Comparison of ENCODE assay signal across 10 cellular contexts in genomic region chr2:241774419-241775222, GRCh38. TPM values are rescaled to one million over a fixed set of nuclear protein-coding genes. Genes with fewer than 3 reads are reported as not detected.
DNase-seq lines count a peak whose midpoint lies in the region; ATAC-seq and TF ChIP-seq lines count a peak whose summit lies in the region.
"Had no signal": no experiment of that assay in that cellular context is flagged by ENCODE, and none has a peak within 500 bp of the region (broad histone marks: within the 10 kb centered on the region; RNA-seq: fewer than 3 reads in every experiment).

No MANE protein-coding gene starts in this region.

- peak overlapping the region; percentile 60 to 75 for H3K9ac ChIP-seq in colonic mucosa (ENCODE audit: low read depth in 2 of 2, low read length in 2 of 2)

- H3K4me1 ChIP-seq in colonic mucosa, result no peaks in the 10 kb centered on the region

- ATAC-seq in HG03521 (IDR thresholded peaks at IDR 0.05; ENCODE audit: unreplicated experiment) (no peak), GM18867 (IDR thresholded peaks at IDR 0.05; ENCODE audit: unreplicated experiment) (no peak)
- ATAC-seq: natural killer cell had no signal

- peak overlapping the region; percentile 82 for H3K27ac ChIP-seq in colonic mucosa

- H3K27me3 ChIP-seq in colonic mucosa, result no peaks in the 10 kb centered on the region

- H3K9me3 ChIP-seq in colonic mucosa, result no peaks in the 10 kb centered on the region

- H3K4me3 ChIP-seq in colonic mucosa, result peak overlapping the region; percentile 41

- DNase-seq in EL, result peak; percentile 80
- DNase-seq in NCI-H146 treated with DMSO at 0.1 percent for 48 hours (lab: John Stamatoyannopoulos, UW; ENCODE audit: unreplicated experiment), result peak; percentile 3
- DNase-seq in colonic mucosa, result peak; percentile 88
- peak; percentile 82 for DNase-seq in posterior vena cava (ENCODE audit: low spot score)
- no peak for DNase-seq in NCI-H446 (lab: John Stamatoyannopoulos, UW)
- DNase-seq in NCI-H2029 (lab: John Stamatoyannopoulos, UW), result no peak
- DNase-seq: natural killer cell had no signal

- intact Hi-C loops in colonic mucosa (cut with DNase I) (no loop called here), posterior vena cava (cut with DNase I) (loop anchor here in 1 of 2 donors (10.0 kb wide), 1 partner anchor 100 kb away; no protein-coding TSS in a partner anchor)

- no peak for TF ChIP-seq CTCF in colonic mucosa (IDR thresholded peaks at IDR 0.05)

- no peaks in the 10 kb centered on the region for H3K36me3 ChIP-seq in colonic mucosa

RNA-seq across cellular contexts. Expression of gene GAL3ST2, which starts 2.0 kb away (rescaled TPM):
- 10 to 100 TPM; 34.2 to 70.2 TPM for total RNA-seq in colonic mucosa
- not detected for total RNA-seq in posterior vena cava
- total RNA-seq: dermis microvascular lymphatic vessel endothelial cell had no signal

RNA-seq across cellular contexts. Expression of gene NEU4, which starts 34.4 kb away (rescaled TPM):
- total RNA-seq in colonic mucosa (10 to 100 TPM; 36.9 to 84.5 TPM), posterior vena cava (under 1 TPM in 1 of 2 donors, not detected in 1; 0.38 TPM)

RNA-seq across cellular contexts. Expression of gene D2HGDH, which starts 40.2 kb away (rescaled TPM):
- total RNA-seq in colonic mucosa, result 10 to 100 TPM; 42.0 to 76.6 TPM
- 10 to 100 TPM; 12.4 to 18.8 TPM for total RNA-seq in posterior vena cava

Comparison
In these comparisons a context has a peak if more than half of its experiments do, and no peak if none do; other contexts are left out.
1. DNase-seq: peak in EL (single experiment), NCI-H146 treated with DMSO at 0.1 percent for 48 hours (single experiment), colonic mucosa (single experiment) and posterior vena cava (single experiment); none in NCI-H446 (0 of 2) and NCI-H2029 (single experiment).
2. RNA of gene GAL3ST2, which starts 2.0 kb away (total RNA-seq): 34.2 to 70.2 TPM in colonic mucosa; not detected in posterior vena cava; every median in the first group is over 10 times any median in the second.
3. RNA of gene NEU4, which starts 34.4 kb away (total RNA-seq): 36.9 to 84.5 TPM in colonic mucosa; 0.38 TPM in posterior vena cava; every median in the first group is over 10 times any median in the second.